In genomic region chr6:132210886-132211563, GRCh38 we compare ENCODE assay signal across 22 cellular contexts.
"Had no signal": no experiment of that assay in that cellular context is flagged by ENCODE, and none has a peak within 500 bp of the region (broad histone marks: within the 10 kb centered on the region; RNA-seq: fewer than 3 reads in every experiment).

No MANE protein-coding gene starts in this region.

- H3K27me3 ChIP-seq: hepatocyte had no signal

- DNase-seq: activated CD4-positive, alpha-beta memory T cell treated with anti-CD3 and anti-CD28 coated beads for 36 hours; activated CD4-positive, alpha-beta T cell treated with anti-CD3 and anti-CD28 coated beads, Interleukin-2, amount 10 ng/mL, durations not matched to agents 24 days and 14 days; activated CD4-positive, CD25-positive, alpha-beta regulatory T cell treated with anti-CD3 and anti-CD28 coated beads, Interleukin-2, amount 50 U/mL, for 72 hours; activated CD8-positive, alpha-beta memory T cell treated with anti-CD3 and anti-CD28 coated beads, Interleukin-2, amount 50 U/mL, for 4 hours; activated gamma-delta T cell; activated naive CD4-positive, alpha-beta T cell treated with anti-CD3 and anti-CD28 coated beads, Interleukin-2, amount 50 U/mL, for 16 hours; activated T-cell treated with anti-CD3 and anti-CD28 coated beads, Interleukin-2, amount 50 U/mL, for 1 hour; amniotic stem cell; caudate nucleus; cortex of kidney; islet precursor cell; left ventricle myocardium superior; midbrain; naive thymus-derived CD4-positive, alpha-beta T cell; occipital lobe; stimulated activated CD4-positive, alpha-beta T cell treated with anti-CD3 and anti-CD28 coated beads, Interleukin-12 subunit alpha, Interleukin-12 subunit beta, amount 100 ng/mL, for 4 hours; stimulated activated CD4-positive, alpha-beta T cell treated with anti-CD3 and anti-CD28 coated beads, Interleukin-4, amount 100 ng/mL, for 1 hour; T-helper 2 cell had no signal

- H3K9me3 ChIP-seq: thoracic aorta had no signal

- H3K9me3 Mint-ChIP-seq: activated CD4-positive, alpha-beta memory T cell treated with anti-CD3 and anti-CD28 coated beads for 36 hours; activated CD4-positive, alpha-beta T cell treated with anti-CD3 and anti-CD28 coated beads, Interleukin-2, amount 10 ng/mL, durations not matched to agents 24 days and 14 days; stimulated activated naive CD8-positive, alpha-beta T cell treated with anti-CD3 and anti-CD28 coated beads, Interleukin-15, Interleukin-2, amounts not matched to agents 100 ng/mL and 50 ng/mL, for 24 hours had no signal

- H3K4me1 Mint-ChIP-seq: activated CD4-positive, alpha-beta T cell treated with anti-CD3 and anti-CD28 coated beads, Interleukin-2, amount 10 ng/mL, durations not matched to agents 24 days and 14 days; naive thymus-derived CD4-positive, alpha-beta T cell had no signal

- H3K27ac Mint-ChIP-seq: activated CD4-positive, alpha-beta memory T cell treated with anti-CD3 and anti-CD28 coated beads for 36 hours; activated CD4-positive, alpha-beta T cell treated with anti-CD3 and anti-CD28 coated beads, Interleukin-2, amount 10 ng/mL, durations not matched to agents 24 days and 14 days; naive thymus-derived CD4-positive, alpha-beta T cell; stimulated activated naive CD8-positive, alpha-beta T cell treated with anti-CD3 and anti-CD28 coated beads, Interleukin-15, Interleukin-2, amounts not matched to agents 100 ng/mL and 50 ng/mL, for 24 hours had no signal

- H3K36me3 ChIP-seq: thoracic aorta had no signal

- H3K36me3 Mint-ChIP-seq: activated CD4-positive, alpha-beta memory T cell treated with anti-CD3 and anti-CD28 coated beads for 36 hours; naive thymus-derived CD4-positive, alpha-beta T cell had no signal

- H3K4me3 ChIP-seq: hepatocyte, skin epidermis, thoracic aorta had no signal

- H3K4me3 Mint-ChIP-seq: activated CD4-positive, alpha-beta memory T cell treated with anti-CD3 and anti-CD28 coated beads for 36 hours; activated CD4-positive, alpha-beta T cell treated with anti-CD3 and anti-CD28 coated beads, Interleukin-2, amount 10 ng/mL, durations not matched to agents 24 days and 14 days; naive thymus-derived CD4-positive, alpha-beta T cell; stimulated activated naive CD8-positive, alpha-beta T cell treated with anti-CD3 and anti-CD28 coated beads, Interleukin-15, Interleukin-2, amounts not matched to agents 100 ng/mL and 50 ng/mL, for 24 hours had no signal

- H3K27ac ChIP-seq: hepatocyte, skin epidermis, thoracic aorta had no signal
